29 cellular contexts compared by ENCODE assay signal in the genomic region with DNA sequence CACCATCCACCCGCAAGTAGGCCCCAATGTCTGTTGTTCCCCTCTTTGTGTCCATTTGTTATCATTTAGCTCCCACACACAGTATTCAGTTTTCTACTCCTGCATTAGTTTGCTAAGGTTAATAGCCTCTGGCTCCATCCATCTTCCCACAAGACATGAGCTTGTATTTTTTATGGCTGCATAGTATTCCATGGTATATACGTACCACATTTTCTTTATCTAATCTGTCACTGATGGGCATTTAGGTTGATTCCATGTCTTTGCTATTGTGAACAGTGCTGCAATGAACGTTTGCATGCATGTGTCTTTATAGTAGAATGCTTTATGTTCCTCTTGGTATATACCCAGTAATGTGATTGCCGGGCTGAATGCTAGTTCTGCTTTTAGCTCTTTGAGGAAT.
"Had no signal": no experiment of that assay in that cellular context is flagged by ENCODE, and none has a peak within 500 bp of the region (broad histone marks: within the 10 kb centered on the region; RNA-seq: fewer than 3 reads in every experiment).

No MANE protein-coding gene starts in this region.

- H3K4me3 ChIP-seq: ovary, psoas muscle, right lobe of liver, sigmoid colon, stomach, testis, tibial artery, transverse colon, upper lobe of right lung, uterus had no signal

- H3K27me3 Mint-ChIP-seq: progenitor cell of endocrine pancreas; stimulated activated naive CD8-positive, alpha-beta T cell treated with anti-CD3 and anti-CD28 coated beads, Interleukin-15, Interleukin-2, amounts not matched to agents 100 ng/mL and 50 ng/mL, for 24 hours; type B pancreatic cell had no signal

- H3K36me3 ChIP-seq: ovary, right lobe of liver, sigmoid colon, stomach, tibial artery, transverse colon, upper lobe of right lung, uterus had no signal

- H3K27me3 ChIP-seq: ovary, right lobe of liver, sigmoid colon, stomach, testis, tibial artery, transverse colon, upper lobe of right lung, uterus had no signal

- H2AFZ ChIP-seq: parathyroid adenoma had no signal

- H3K4me3 Mint-ChIP-seq: naive thymus-derived CD8-positive, alpha-beta T cell; natural killer cell treated with Interleukin-12 subunit alpha and Interleukin-12 subunit beta and Interleukin-15 and Interleukin-18, amount 100 ng/mL, for 72 hours; nephron progenitor cell; neural crest cell; stimulated activated effector memory CD8-positive, alpha-beta T cell treated with anti-CD3 and anti-CD28 coated beads, Interleukin-12 subunit alpha, Interleukin-12 subunit beta, amount 100 ng/mL, for 72 hours; stimulated activated naive B cell treated with anti-CD40 and anti-IgM and Interleukin-4, amounts not matched to agents 10 μg/mL and 1 μg/mL and 100 μg/mL, for 72 hours; stimulated activated naive CD8-positive, alpha-beta T cell treated with anti-CD3 and anti-CD28 coated beads, Interleukin-15, Interleukin-2, amounts not matched to agents 100 ng/mL and 50 ng/mL, for 24 hours; type B pancreatic cell had no signal

- H3K27ac Mint-ChIP-seq: naive thymus-derived CD8-positive, alpha-beta T cell; natural killer cell treated with Interleukin-12 subunit alpha and Interleukin-12 subunit beta and Interleukin-15 and Interleukin-18, amount 100 ng/mL, for 72 hours; nephron progenitor cell; stimulated activated effector memory CD8-positive, alpha-beta T cell treated with anti-CD3 and anti-CD28 coated beads, Interleukin-12 subunit alpha, Interleukin-12 subunit beta, amount 100 ng/mL, for 72 hours; stimulated activated naive B cell treated with anti-CD40 and anti-IgM and Interleukin-4, amounts not matched to agents 10 μg/mL and 1 μg/mL and 100 μg/mL, for 72 hours; stimulated activated naive CD8-positive, alpha-beta T cell treated with anti-CD3 and anti-CD28 coated beads, Interleukin-15, Interleukin-2, amounts not matched to agents 100 ng/mL and 50 ng/mL, for 24 hours; type B pancreatic cell had no signal

- H3K9me3 Mint-ChIP-seq: stimulated activated effector memory CD8-positive, alpha-beta T cell treated with anti-CD3 and anti-CD28 coated beads, Interleukin-12 subunit alpha, Interleukin-12 subunit beta, amount 100 ng/mL, for 72 hours; stimulated activated naive CD8-positive, alpha-beta T cell treated with anti-CD3 and anti-CD28 coated beads, Interleukin-15, Interleukin-2, amounts not matched to agents 100 ng/mL and 50 ng/mL, for 24 hours had no signal

- DNase-seq: naive thymus-derived CD8-positive, alpha-beta T cell; nephron progenitor cell; occipital lobe; ovary; posterior cingulate gyrus; psoas muscle; right cardiac atrium; right lobe of liver; sigmoid colon; small intestine; stimulated activated CD4-positive, alpha-beta T cell treated with anti-CD3 and anti-CD28 coated beads, Interleukin-15, amount 100 ng/mL, for 24 hours; stimulated activated CD4-positive, alpha-beta T cell treated with anti-CD3 and anti-CD28 coated beads, Interleukin-2, amount 100 ng/mL, for 24 hours; stimulated activated CD4-positive, alpha-beta T cell treated with anti-CD3 and anti-CD28 coated beads, Interleukin-2, amount 100 ng/mL, for 48 hours; stimulated activated CD4-positive, alpha-beta T cell treated with anti-CD3 and anti-CD28 coated beads, Interleukin-4, amount 100 ng/mL, for 24 hours; stimulated activated naive B cell treated with anti-CD40 and anti-IgM and Interleukin-4, amounts not matched to agents 10 μg/mL and 1 μg/mL and 100 μg/mL, for 72 hours; stimulated activated naive CD4-positive, alpha-beta T cell treated with Interleukin-2 at 50 U/mL for 16 hours; stomach; testis; tibial artery; transverse colon; upper lobe of right lung; uterus had no signal

- H3K9me3 ChIP-seq: ovary, psoas muscle, right lobe of liver, stomach, testis, tibial artery, transverse colon, upper lobe of right lung, uterus had no signal

- H3K4me1 Mint-ChIP-seq: neural crest cell; stimulated activated effector memory CD8-positive, alpha-beta T cell treated with anti-CD3 and anti-CD28 coated beads, Interleukin-12 subunit alpha, Interleukin-12 subunit beta, amount 100 ng/mL, for 72 hours; stimulated activated naive B cell treated with anti-CD40 and anti-IgM and Interleukin-4, amounts not matched to agents 10 μg/mL and 1 μg/mL and 100 μg/mL, for 72 hours had no signal

- H3K9ac ChIP-seq: parathyroid adenoma had no signal

- FAIRE-seq: small intestine had no signal

- ATAC-seq: naive thymus-derived CD8-positive, alpha-beta T cell; natural killer cell treated with Interleukin-12 subunit alpha and Interleukin-12 subunit beta and Interleukin-15 and Interleukin-18, amount 100 ng/mL, for 72 hours; right cardiac atrium; right lobe of liver; stimulated activated effector memory CD8-positive, alpha-beta T cell treated with anti-CD3 and anti-CD28 coated beads, Interleukin-12 subunit alpha, Interleukin-12 subunit beta, amount 100 ng/mL, for 72 hours; stimulated activated naive B cell treated with anti-CD40 and anti-IgM and Interleukin-4, amounts not matched to agents 10 μg/mL and 1 μg/mL and 100 μg/mL, for 72 hours; upper lobe of right lung had no signal

- H3K4me1 ChIP-seq: psoas muscle, testis, tibial artery, transverse colon, upper lobe of right lung, uterus had no signal

- H3K27ac ChIP-seq: ovary, psoas muscle, right lobe of liver, sigmoid colon, stomach, testis, tibial artery, transverse colon, upper lobe of right lung, uterus had no signal

- H3K36me3 Mint-ChIP-seq: natural killer cell treated with Interleukin-12 subunit alpha and Interleukin-12 subunit beta and Interleukin-15 and Interleukin-18, amount 100 ng/mL, for 72 hours; stimulated activated effector memory CD8-positive, alpha-beta T cell treated with anti-CD3 and anti-CD28 coated beads, Interleukin-12 subunit alpha, Interleukin-12 subunit beta, amount 100 ng/mL, for 72 hours; stimulated activated naive B cell treated with anti-CD40 and anti-IgM and Interleukin-4, amounts not matched to agents 10 μg/mL and 1 μg/mL and 100 μg/mL, for 72 hours had no signal
